8 cellular contexts compared by ENCODE assay signal in genomic region chr2:160666019-160666676, GRCh38.
A peak's percentile ranks its signal among the peaks of the same experiment; 100 is the strongest.
DNase-seq lines count a peak whose midpoint lies in the region; ATAC-seq and TF ChIP-seq lines count a peak whose summit lies in the region.

No MANE protein-coding gene starts in this region.

- TF ChIP-seq CTCF in choroid plexus epithelial cell (conservative IDR thresholded peaks at IDR 0.05; ENCODE audit: low read depth, low read length): no peak

- intact Hi-C loops in posterior cingulate gyrus (cut with DNase I): no loop called here

- no CpG with 5 or more reads among the region's 4 CpGs for WGBS in mesodermal cell (ENCODE audit: insufficient coverage in 2 of 2), 2 experiments

- no peaks in the 10 kb centered on the region for H4K20me1 ChIP-seq in Karpas-422 (ENCODE audit: insufficient read depth, low read depth, low read length)

- H3K4me2 ChIP-seq in Karpas-422 (ENCODE audit: low read depth, low read length, poor library complexity, severe bottlenecking): no peak overlapping the region

- H3K9me3 ChIP-seq in mesodermal cell (ENCODE audit: control insufficient read depth, low read length) (no peaks in the 10 kb centered on the region), Karpas-422 (ENCODE audit: low read length) (no peaks in the 10 kb centered on the region)

- peaks cover 8% of the 10 kb centered on the region for H3K4me1 ChIP-seq in mesodermal cell (ENCODE audit: control insufficient read depth, insufficient read depth, low read length, poor library complexity, severe bottlenecking)
- no peaks in the 10 kb centered on the region for H3K4me1 ChIP-seq in Karpas-422 (ENCODE audit: low read length)

- H3K4me3 ChIP-seq in choroid plexus epithelial cell (ENCODE audit: low read depth, low read length) (no peak overlapping the region), mesodermal cell (ENCODE audit: extremely low read depth, insufficient read depth, low read length, poor library complexity, severe bottlenecking) (no peak overlapping the region), Karpas-422 (ENCODE audit: low read length) (no peak overlapping the region)

- peak; percentile 79 for ATAC-seq in HG02973 (IDR thresholded peaks at IDR 0.05; ENCODE audit: unreplicated experiment)

- H3K27ac ChIP-seq in mesodermal cell (ENCODE audit: low read depth, low read length, severe bottlenecking) (peak overlapping the region; percentile 95), Karpas-422 (ENCODE audit: low read length) (no peak overlapping the region)

- H3K79me2 ChIP-seq in Karpas-422 (ENCODE audit: low read length): no peaks in the 10 kb centered on the region

- no peak overlapping the region for H3K9ac ChIP-seq in Karpas-422 (ENCODE audit: low read length)

- DNase-seq in SKM-1 treated with dmso at 0.1 percent for 144 hours (lab: John Stamatoyannopoulos, UW; ENCODE audit: unreplicated experiment): peak; percentile 8
- DNase-seq in SKM-1 (lab: John Stamatoyannopoulos, UW; ENCODE audit: unreplicated experiment): no peak
- DNase-seq in NCI-H69 (lab: John Stamatoyannopoulos, UW): peak; percentile 11
- DNase-seq in choroid plexus epithelial cell (ENCODE audit: low read depth): peak; percentile 99
- no peak for DNase-seq in Karpas-422
- no peak for DNase-seq in posterior cingulate gyrus

- no peak overlapping the region for H2AFZ ChIP-seq in Karpas-422 (ENCODE audit: low read length)

- no peaks in the 10 kb centered on the region for H3K9me2 ChIP-seq in Karpas-422 (replicated peaks; ENCODE audit: insufficient read depth, low read length)

- no peaks in the 10 kb centered on the region; the same call in 1 of the 2 replicates for H3K27me3 ChIP-seq in Karpas-422 (ENCODE audit: low read length)

- H3K36me3 ChIP-seq in mesodermal cell (ENCODE audit: control insufficient read depth, insufficient read depth, low read length) (no peaks in the 10 kb centered on the region), Karpas-422 (ENCODE audit: insufficient read depth, low read length) (no peaks in the 10 kb centered on the region)

Comparison
In these comparisons a context has a peak if more than half of its experiments do, and no peak if none do; other contexts are left out.
1. DNase-seq: peak in SKM-1 treated with dmso at 0.1 percent for 144 hours (single experiment), NCI-H69 (single experiment) and choroid plexus epithelial cell (single experiment); none in SKM-1 (single experiment), Karpas-422 (single experiment) and posterior cingulate gyrus (0 of 10).